24 cellular contexts compared by ENCODE assay signal in genomic region chr2:226378733-226379132, GRCh38.
DNase-seq lines count a peak whose midpoint lies in the region; ATAC-seq and TF ChIP-seq lines count a peak whose summit lies in the region.
"Had no signal": no experiment of that assay in that cellular context is flagged by ENCODE, and none has a peak within 500 bp of the region (broad histone marks: within the 10 kb centered on the region; RNA-seq: fewer than 3 reads in every experiment).

No MANE protein-coding gene starts in this region.

- TF ChIP-seq CTCF in HCT116 (IDR thresholded peaks at IDR 0.05 in 2 of 3, conservative IDR thresholded peaks at IDR 0.05 in 1 of 3; ENCODE audit: borderline replicate concordance in 1 of 3, insufficient read depth in 1 of 3, low read depth in 2 of 3, low read length in 2 of 3), result no peak
- TF ChIP-seq CTCF in fibroblast of the aortic adventitia (IDR thresholded peaks at IDR 0.05; ENCODE audit: insufficient read depth, low read length), result no peak
- no peak for TF ChIP-seq CTCF in psoas muscle (IDR thresholded peaks at IDR 0.05)

- DNase-seq in HCT116 (ENCODE audit: low read depth, low spot score) (no peak), astrocyte of the hippocampus (ENCODE audit: low read depth, low spot score) (peak; percentile 52), fibroblast of the aortic adventitia (ENCODE audit: low read depth) (peak; percentile 68), psoas muscle (no peak), NCI-H1694 treated with DMSO at 0.1 percent for 48 hours (lab: John Stamatoyannopoulos, UW) (no peak), right cardiac atrium (no peak)
- DNase-seq: activated CD4-positive, alpha-beta T cell treated with anti-CD3 and anti-CD28 coated beads, Interleukin-2, amount 50 U/mL, for 1 hour; activated CD8-positive, alpha-beta memory T cell treated with anti-CD3 and anti-CD28 coated beads, Interleukin-2, amount 50 U/mL, for 4 hours; activated naive CD8-positive, alpha-beta T cell treated with anti-CD3 and anti-CD28 coated beads, Interleukin-2, amount 10 ng/mL, durations not matched to agents 7 days and 5 days; CD4-positive, alpha-beta memory T cell; DMS79; hippocampal formation; mammary epithelial cell; naive B cell; Peyer's patch; stimulated activated naive B cell treated with anti-CD40 and anti-IgM and Interleukin-4, amounts not matched to agents 10 μg/mL and 1 μg/mL and 100 μg/mL, for 72 hours; T-helper 17 cell; testis had no signal

- no peaks in the 10 kb centered on the region for H3K36me3 ChIP-seq in HCT116 (ENCODE audit: control insufficient read depth in 1 of 2, insufficient read depth in 2 of 2, low read length in 2 of 2)
- H3K36me3 ChIP-seq in psoas muscle (ENCODE audit: insufficient read depth in 1 of 2, low read depth in 1 of 2), result no peaks in the 10 kb centered on the region
- H3K36me3 ChIP-seq: esophagus muscularis mucosa, HAP-1, Peyer's patch had no signal

- H3K4me3 ChIP-seq in HCT116 (replicated peaks in 1 of 2; ENCODE audit: low read depth in 1 of 2, low read length in 2 of 2), result no peak overlapping the region
- no peak overlapping the region for H3K4me3 ChIP-seq in fibroblast of the aortic adventitia (ENCODE audit: low read depth, low read length)
- H3K4me3 ChIP-seq in psoas muscle, result no peak overlapping the region
- no peak overlapping the region for H3K4me3 ChIP-seq in right cardiac atrium (ENCODE audit: low read length)
- H3K4me3 ChIP-seq: esophagus muscularis mucosa, HAP-1, Peyer's patch, testis had no signal

- no peak overlapping the region for H3K27ac ChIP-seq in HCT116 (ENCODE audit: low read depth, low read length)
- H3K27ac ChIP-seq in psoas muscle, result peak overlapping the region; percentile 15
- H3K27ac ChIP-seq in right cardiac atrium (ENCODE audit: low read length), result no peak overlapping the region
- H3K27ac ChIP-seq: esophagus muscularis mucosa, Peyer's patch, testis had no signal

- no peaks in the 10 kb centered on the region for H3K9me3 Mint-ChIP-seq in stimulated activated memory B cell treated with anti-CD40 and anti-IgM and Interleukin-4, amounts not matched to agents 10 μg/mL and 1 μg/mL and 100 μg/mL, for 72 hours
- H3K9me3 Mint-ChIP-seq: activated naive CD8-positive, alpha-beta T cell treated with anti-CD3 and anti-CD28 coated beads, Interleukin-2, amount 10 ng/mL, durations not matched to agents 7 days and 5 days; activated T-helper 2 cell treated with anti-CD3 and anti-CD28 coated beads, Interferon-gamma antibody, Interleukin-2, Interleukin-4, amounts not matched to agents 10 μg/mL and 5 μg/mL and 100 μg/mL, durations not matched to agents 14 hours and 24 hours and 36 hours; CD4-positive, alpha-beta memory T cell had no signal

- H3K4me2 ChIP-seq in HCT116 (ENCODE audit: low read length), result no peak overlapping the region

- H3K9me3 ChIP-seq in HCT116 (ENCODE audit: control insufficient read depth in 1 of 2, insufficient read depth in 1 of 2, low read depth in 1 of 2, low read length in 2 of 2), result no peaks in the 10 kb centered on the region
- H3K9me3 ChIP-seq in psoas muscle, result no peaks in the 10 kb centered on the region
- H3K9me3 ChIP-seq in right cardiac atrium (ENCODE audit: control insufficient read depth, low read length), result no peaks in the 10 kb centered on the region
- H3K9me3 ChIP-seq: esophagus muscularis mucosa, HAP-1, Peyer's patch, testis had no signal

- H3K4me3 Mint-ChIP-seq in stimulated activated memory B cell treated with anti-CD40 and anti-IgM and Interleukin-4, amounts not matched to agents 10 μg/mL and 1 μg/mL and 100 μg/mL, for 72 hours, result no peak overlapping the region
- H3K4me3 Mint-ChIP-seq: activated naive CD8-positive, alpha-beta T cell treated with anti-CD3 and anti-CD28 coated beads, Interleukin-2, amount 10 ng/mL, durations not matched to agents 7 days and 5 days; CD4-positive, alpha-beta memory T cell; naive B cell; stimulated activated naive B cell treated with anti-CD40 and anti-IgM and Interleukin-4, amounts not matched to agents 10 μg/mL and 1 μg/mL and 100 μg/mL, for 72 hours; T-helper 17 cell had no signal

- H3K36me3 Mint-ChIP-seq in stimulated activated memory B cell treated with anti-CD40 and anti-IgM and Interleukin-4, amounts not matched to agents 10 μg/mL and 1 μg/mL and 100 μg/mL, for 72 hours, result no peaks in the 10 kb centered on the region
- H3K36me3 Mint-ChIP-seq: activated naive CD8-positive, alpha-beta T cell treated with anti-CD3 and anti-CD28 coated beads, Interleukin-2, amount 10 ng/mL, durations not matched to agents 7 days and 5 days; CD4-positive, alpha-beta memory T cell; naive B cell; stimulated activated naive B cell treated with anti-CD40 and anti-IgM and Interleukin-4, amounts not matched to agents 10 μg/mL and 1 μg/mL and 100 μg/mL, for 72 hours had no signal

- H3K79me2 ChIP-seq in HCT116 (ENCODE audit: insufficient read depth, low read length), result no peaks in the 10 kb centered on the region

- H4K20me1 ChIP-seq in HCT116 (ENCODE audit: insufficient read depth), result no peaks in the 10 kb centered on the region

- POLR2A ChIA-PET in HCT116 (lab: Charles Lee), result no interaction called here

- no peak for ATAC-seq in HCT116
- peak in 1 of 4 donors; percentile 67 for ATAC-seq in psoas muscle
- ATAC-seq in GM19463 (IDR thresholded peaks at IDR 0.05; ENCODE audit: unreplicated experiment), result no peak
- no peak for ATAC-seq in right cardiac atrium
- ATAC-seq in stimulated activated memory B cell treated with anti-CD40 and anti-IgM and Interleukin-4, amounts not matched to agents 10 μg/mL and 1 μg/mL and 100 μg/mL, for 72 hours, result no peak
- ATAC-seq: sciatic nerve; stimulated activated naive B cell treated with anti-CD40 and anti-IgM and Interleukin-4, amounts not matched to agents 10 μg/mL and 1 μg/mL and 100 μg/mL, for 72 hours; T-helper 17 cell had no signal

- no peak for TF ChIP-seq RAD21 in HCT116 (IDR thresholded peaks at IDR 0.05; ENCODE audit: low read depth)

- RAD21 ChIA-PET in HCT116 (lab: Charles Lee; ENCODE audit: low non-redundant PET in 1 of 2, low total read pairs in 2 of 2, uncharacterized antibody in 2 of 2, unreplicated experiment in 2 of 2), result no interaction called here

- H3K4me1 ChIP-seq in HCT116 (ENCODE audit: control insufficient read depth in 1 of 2, insufficient read depth in 2 of 2, low read length in 2 of 2) (no peaks in the 10 kb centered on the region), psoas muscle (peaks cover 12% of the 10 kb centered on the region), right cardiac atrium (ENCODE audit: control insufficient read depth, insufficient read depth, low read length) (no peaks in the 10 kb centered on the region)
- H3K4me1 ChIP-seq: HAP-1, Peyer's patch, testis had no signal

- no TSS peak for BruUV-seq in HCT116 (replicated peaks; lab: Mats Ljungman, UMichigan)

- H3K9ac ChIP-seq in HCT116 (ENCODE audit: low read length), result no peak overlapping the region

- CTCF ChIA-PET in HCT116 (lab: Charles Lee), result no interaction called here

- TF ChIP-seq POLR2A in HCT116 (IDR thresholded peaks at IDR 0.05; ENCODE audit: borderline replicate concordance, extremely low read depth, insufficient read depth, insufficient read length), result no peak

- no peaks in the 10 kb centered on the region for H3K27me3 Mint-ChIP-seq in stimulated activated memory B cell treated with anti-CD40 and anti-IgM and Interleukin-4, amounts not matched to agents 10 μg/mL and 1 μg/mL and 100 μg/mL, for 72 hours

- H3K4me1 Mint-ChIP-seq in stimulated activated memory B cell treated with anti-CD40 and anti-IgM and Interleukin-4, amounts not matched to agents 10 μg/mL and 1 μg/mL and 100 μg/mL, for 72 hours, result no peaks in the 10 kb centered on the region
- H3K4me1 Mint-ChIP-seq: activated naive CD8-positive, alpha-beta T cell treated with anti-CD3 and anti-CD28 coated beads, Interleukin-2, amount 10 ng/mL, durations not matched to agents 7 days and 5 days; CD4-positive, alpha-beta memory T cell; naive B cell; stimulated activated naive B cell treated with anti-CD40 and anti-IgM and Interleukin-4, amounts not matched to agents 10 μg/mL and 1 μg/mL and 100 μg/mL, for 72 hours; T-helper 17 cell had no signal

- H2AFZ ChIP-seq in HCT116 (ENCODE audit: low read depth, low read length, poor library complexity, severe bottlenecking), result no peak overlapping the region

- intact Hi-C loops in HCT116 (cut with micrococcal nuclease) (no loop called here), psoas muscle (cut with DNase I) (no loop called here), right cardiac atrium (cut with DNase I) (no loop called here)

- H3K27me3 ChIP-seq in HCT116 (ENCODE audit: insufficient read depth, low read length) (no peaks in the 10 kb centered on the region), psoas muscle (ENCODE audit: insufficient read depth in 3 of 3, low read length in 2 of 3) (no peaks in the 10 kb centered on the region), right cardiac atrium (ENCODE audit: control insufficient read depth, insufficient read depth) (no peaks in the 10 kb centered on the region)
- H3K27me3 ChIP-seq: esophagus muscularis mucosa, Peyer's patch, testis had no signal

- H3K9me2 ChIP-seq in HCT116 (ENCODE audit: insufficient read depth), result no peaks in the 10 kb centered on the region

- no peak overlapping the region for H3K27ac Mint-ChIP-seq in stimulated activated memory B cell treated with anti-CD40 and anti-IgM and Interleukin-4, amounts not matched to agents 10 μg/mL and 1 μg/mL and 100 μg/mL, for 72 hours
- H3K27ac Mint-ChIP-seq: activated naive CD8-positive, alpha-beta T cell treated with anti-CD3 and anti-CD28 coated beads, Interleukin-2, amount 10 ng/mL, durations not matched to agents 7 days and 5 days; activated T-helper 2 cell treated with anti-CD3 and anti-CD28 coated beads, Interferon-gamma antibody, Interleukin-2, Interleukin-4, amounts not matched to agents 10 μg/mL and 5 μg/mL and 100 μg/mL, durations not matched to agents 14 hours and 24 hours and 36 hours; CD4-positive, alpha-beta memory T cell; stimulated activated naive B cell treated with anti-CD40 and anti-IgM and Interleukin-4, amounts not matched to agents 10 μg/mL and 1 μg/mL and 100 μg/mL, for 72 hours; T-helper 17 cell had no signal

TF ChIP-seq in HCT116, 20 proteins besides CTCF, POLR2A, EP300 and RAD21 (continues in another document):
- no peak for TF ChIP-seq SIN3A (IDR thresholded peaks at IDR 0.05; ENCODE audit: low read depth)
- TF ChIP-seq, protein P1, sequence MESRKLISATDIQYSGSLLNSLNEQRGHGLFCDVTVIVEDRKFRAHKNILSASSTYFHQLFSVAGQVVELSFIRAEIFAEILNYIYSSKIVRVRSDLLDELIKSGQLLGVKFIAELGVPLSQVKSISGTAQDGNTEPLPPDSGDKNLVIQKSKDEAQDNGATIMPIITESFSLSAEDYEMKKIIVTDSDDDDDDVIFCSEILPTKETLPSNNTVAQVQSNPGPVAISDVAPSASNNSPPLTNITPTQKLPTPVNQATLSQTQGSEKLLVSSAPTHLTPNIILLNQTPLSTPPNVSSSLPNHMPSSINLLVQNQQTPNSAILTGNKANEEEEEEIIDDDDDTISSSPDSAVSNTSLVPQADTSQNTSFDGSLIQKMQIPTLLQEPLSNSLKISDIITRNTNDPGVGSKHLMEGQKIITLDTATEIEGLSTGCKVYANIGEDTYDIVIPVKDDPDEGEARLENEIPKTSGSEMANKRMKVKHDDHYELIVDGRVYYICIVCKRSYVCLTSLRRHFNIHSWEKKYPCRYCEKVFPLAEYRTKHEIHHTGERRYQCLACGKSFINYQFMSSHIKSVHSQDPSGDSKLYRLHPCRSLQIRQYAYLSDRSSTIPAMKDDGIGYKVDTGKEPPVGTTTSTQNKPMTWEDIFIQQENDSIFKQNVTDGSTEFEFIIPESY (IDR thresholded peaks at IDR 0.05; ENCODE audit: extremely low read depth, insufficient replicate concordance, low read length), result no peak

Comparison
In these comparisons a context has a peak if more than half of its experiments do, and no peak if none do; other contexts are left out.
1. DNase-seq: peak in astrocyte of the hippocampus (single experiment) and fibroblast of the aortic adventitia (single experiment); none in HCT116 (single experiment), psoas muscle (0 of 2), NCI-H1694 treated with DMSO at 0.1 percent for 48 hours (single experiment) and right cardiac atrium (0 of 3).